In genomic region chr21:44870748-44871495, GRCh38 we compare ENCODE assay signal across 3 cellular contexts.
TF ChIP-seq lines count a peak whose summit lies in the region.

No MANE protein-coding gene starts in this region.

TF ChIP-seq in SK-N-SH, 30 proteins besides CTCF, POLR2A, EP300 and RAD21:
- TF ChIP-seq MXI1 (IDR thresholded peaks at IDR 0.05; ENCODE audit: low read depth, low read length) = peak; percentile 89
- no peak for TF ChIP-seq NFIC (IDR thresholded peaks at IDR 0.05; ENCODE audit: borderline replicate concordance)
- TF ChIP-seq USF1 (IDR thresholded peaks at IDR 0.05; ENCODE audit: borderline replicate concordance, low read depth) = no peak
- TF ChIP-seq TAF1 (IDR thresholded peaks at IDR 0.05; ENCODE audit: borderline replicate concordance, low read depth, low read length) = no peak
TF ChIP-seq in SK-N-SH: peak in this region for 1.

TF ChIP-seq in SK-N-SH treated with all-trans-retinoic acid at 6 μM for 48 hours, 23 proteins besides CTCF, POLR2A, EP300 and RAD21:
- TF ChIP-seq ZC3H10 (CRISPR knock-in tag; IDR thresholded peaks at IDR 0.05) = no peak
- no peak for TF ChIP-seq TSHZ2 (CRISPR knock-in tag; IDR thresholded peaks at IDR 0.05)
- no peak for TF ChIP-seq BACH2 (CRISPR knock-in tag; IDR thresholded peaks at IDR 0.05; ENCODE audit: borderline replicate concordance)
- TF ChIP-seq PPARA (CRISPR knock-in tag; IDR thresholded peaks at IDR 0.05; ENCODE audit: borderline replicate concordance) = no peak
- TF ChIP-seq ZNF565 (CRISPR knock-in tag; conservative IDR thresholded peaks at IDR 0.05; ENCODE audit: low read depth) = no peak
- no peak for TF ChIP-seq SNAI2 (CRISPR knock-in tag; IDR thresholded peaks at IDR 0.05)
- TF ChIP-seq CREB5 (CRISPR knock-in tag; IDR thresholded peaks at IDR 0.05; ENCODE audit: low read depth) = no peak
- no peak for TF ChIP-seq ISL1 (CRISPR knock-in tag; IDR thresholded peaks at IDR 0.05)
- no peak for TF ChIP-seq ZFP3 (CRISPR knock-in tag; IDR thresholded peaks at IDR 0.05)
- TF ChIP-seq TOX (CRISPR knock-in tag; IDR thresholded peaks at IDR 0.05; ENCODE audit: borderline replicate concordance) = no peak
- no peak for TF ChIP-seq ZNF8 (CRISPR knock-in tag; IDR thresholded peaks at IDR 0.05)
- no peak for TF ChIP-seq PATZ1 (CRISPR knock-in tag; IDR thresholded peaks at IDR 0.05; ENCODE audit: borderline replicate concordance)
- TF ChIP-seq OSR1 (CRISPR knock-in tag; IDR thresholded peaks at IDR 0.05) = no peak
- no peak for TF ChIP-seq ARNTL (CRISPR knock-in tag; IDR thresholded peaks at IDR 0.05; ENCODE audit: borderline replicate concordance, low read depth)

TF ChIP-seq in HepG2, 621 proteins besides CTCF, POLR2A, EP300 and RAD21:
- TF ChIP-seq AHR (CRISPR knock-in tag; IDR thresholded peaks at IDR 0.05) = 0 out of 2 replicates have a peak, but pooled peaks have one; percentile 29
- peak; percentile 22; the same call in 1 of the 2 replicates for TF ChIP-seq ZNF687 (CRISPR knock-in tag; IDR thresholded peaks at IDR 0.05)
- peak; percentile 52; the same call in 1 of the 3 replicates for TF ChIP-seq MXI1 (IDR thresholded peaks at IDR 0.05; ENCODE audit: borderline replicate concordance, low read depth, low read length)
- 0 out of 2 replicates have a peak, but pooled peaks have one; percentile 42 for TF ChIP-seq ZC3H13 (CRISPR knock-in tag; IDR thresholded peaks at IDR 0.05)
- 0 out of 2 replicates have a peak, but pooled peaks have one; percentile 23 for TF ChIP-seq JUNB (CRISPR knock-in tag; IDR thresholded peaks at IDR 0.05; ENCODE audit: borderline replicate concordance)
- no peak for TF ChIP-seq FOXP1 (IDR thresholded peaks at IDR 0.05)
- TF ChIP-seq FOXP1 (CRISPR knock-in tag; IDR thresholded peaks at IDR 0.05) = peak; percentile 28; the same call in 1 of the 2 replicates
- peak; percentile 74 for TF ChIP-seq SAP130 (CRISPR knock-in tag; IDR thresholded peaks at IDR 0.05; ENCODE audit: low read depth)
- peak; percentile 54; the same call in 1 of the 2 replicates for TF ChIP-seq SRY (CRISPR knock-in tag; IDR thresholded peaks at IDR 0.05)
- TF ChIP-seq MXD1 (CRISPR knock-in tag; IDR thresholded peaks at IDR 0.05) = peak; percentile 41; the same call in 1 of the 2 replicates
- TF ChIP-seq HIVEP1 (CRISPR knock-in tag; IDR thresholded peaks at IDR 0.05) = 0 out of 2 replicates have a peak, but pooled peaks have one; percentile 39
- no peak for TF ChIP-seq ATF5 (CRISPR knock-in tag; IDR thresholded peaks at IDR 0.05; ENCODE audit: low read depth)
- TF ChIP-seq ZNF44 (CRISPR knock-in tag; IDR thresholded peaks at IDR 0.05) = no peak
- TF ChIP-seq RBFOX2 (IDR thresholded peaks at IDR 0.05; ENCODE audit: low read depth, low read length) = peak; percentile 47
- TF ChIP-seq TGIF2 (CRISPR knock-in tag; IDR thresholded peaks at IDR 0.05) = 0 out of 2 replicates have a peak, but pooled peaks have one; percentile 23
- no peak for TF ChIP-seq TBP (CRISPR knock-in tag; IDR thresholded peaks at IDR 0.05)
- peak; percentile 47; the same call in 1 of the 2 replicates for TF ChIP-seq MED1 (CRISPR knock-in tag; IDR thresholded peaks at IDR 0.05)
- TF ChIP-seq ZNF317 (CRISPR knock-in tag; IDR thresholded peaks at IDR 0.05) = peak; percentile 23; the same call in 1 of the 2 replicates
- peak; percentile 46; the same call in 1 of the 2 replicates for TF ChIP-seq SALL1 (CRISPR knock-in tag; IDR thresholded peaks at IDR 0.05)
- no peak for TF ChIP-seq RFX3 (CRISPR knock-in tag; IDR thresholded peaks at IDR 0.05)
- no peak for TF ChIP-seq ZBTB49 (CRISPR knock-in tag; IDR thresholded peaks at IDR 0.05; ENCODE audit: borderline replicate concordance)
- TF ChIP-seq REL (CRISPR knock-in tag; conservative IDR thresholded peaks at IDR 0.05) = no peak
- no peak for TF ChIP-seq MBNL3 (CRISPR knock-in tag; conservative IDR thresholded peaks at IDR 0.05)
- TF ChIP-seq ZFX (CRISPR knock-in tag; IDR thresholded peaks at IDR 0.05; ENCODE audit: low read depth) = 0 out of 2 replicates have a peak, but pooled peaks have one; percentile 30
- 0 out of 2 replicates have a peak, but pooled peaks have one; percentile 14 for TF ChIP-seq ARID4A (CRISPR knock-in tag; IDR thresholded peaks at IDR 0.05; ENCODE audit: borderline replicate concordance)
- 0 out of 2 replicates have a peak, but pooled peaks have one; percentile 13 for TF ChIP-seq ELF3 (CRISPR knock-in tag; IDR thresholded peaks at IDR 0.05)
- TF ChIP-seq HMGXB4 (CRISPR knock-in tag; IDR thresholded peaks at IDR 0.05; ENCODE audit: borderline replicate concordance in 1 of 2, low read depth in 1 of 2) = peak in 1 of 2 experiments; percentile 16; a peak in 1 of 4 replicates
TF ChIP-seq in HepG2: peak in this region for 19.
